In the genomic region with DNA sequence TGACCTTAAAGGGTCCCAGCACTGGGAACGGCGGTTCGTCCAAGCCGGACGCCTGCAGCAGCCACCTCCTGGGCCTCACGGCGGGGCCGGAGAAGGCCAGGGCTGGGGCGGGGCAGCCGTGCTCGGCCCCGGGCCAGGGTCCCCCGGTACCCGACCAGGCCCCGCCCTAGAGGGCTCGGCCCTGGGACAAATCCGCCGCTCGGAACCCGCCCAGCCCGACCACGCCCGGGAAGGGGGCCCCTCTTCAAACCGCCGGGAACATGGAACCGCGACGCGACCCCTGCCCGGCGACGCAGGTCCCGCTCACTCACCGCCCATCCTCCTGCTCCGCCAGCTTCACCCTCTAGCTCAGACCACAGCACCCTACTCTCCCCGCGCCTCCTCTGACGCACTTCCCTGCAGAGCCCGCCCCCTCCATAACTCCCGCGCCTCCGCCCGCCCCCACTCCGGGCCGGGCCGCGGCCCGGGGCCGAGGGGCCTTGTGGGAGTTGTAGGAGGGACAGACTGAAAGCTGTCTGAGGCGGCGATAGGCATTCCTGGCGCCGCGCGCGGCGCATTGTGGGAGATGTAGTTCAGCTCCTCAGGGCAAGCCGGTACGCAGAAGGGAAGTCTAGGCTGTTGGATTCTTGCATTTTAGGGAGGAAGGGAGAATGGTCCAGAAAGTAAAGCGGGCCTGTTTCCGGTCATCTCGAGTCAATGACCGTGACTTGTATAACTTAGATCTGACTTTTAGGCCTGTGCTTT, we compare ENCODE assay signal across 8 cellular contexts. TPM values are rescaled to one million over a fixed set of nuclear protein-coding genes. Genes with fewer than 3 reads are reported as not detected.
DNase-seq lines count a peak whose midpoint lies in the region; ATAC-seq and TF ChIP-seq lines count a peak whose summit lies in the region.

A gene (minus strand): TSS at position 365 of the 744 bp plus-strand sequence. CDS start 1,478 bp downstream, outside the sequence.

- TF ChIP-seq EP300 in gastroesophageal sphincter (IDR thresholded peaks at IDR 0.05): no peak

- ATAC-seq in gastroesophageal sphincter: peak; percentile 99

- no peaks in the 10 kb centered on the region for H3K9me3 ChIP-seq in SK-N-MC (ENCODE audit: low read depth, low read length)
- no peaks in the 10 kb centered on the region for H3K9me3 ChIP-seq in gastroesophageal sphincter
- no peaks in the 10 kb centered on the region for H3K9me3 ChIP-seq in neutrophil

- H3K4me1 Mint-ChIP-seq in HFFc6 (ENCODE audit: low read depth): peaks cover 31% of the 10 kb centered on the region
- peaks cover 72% of the 10 kb centered on the region for H3K4me1 Mint-ChIP-seq in activated naive CD4-positive, alpha-beta T cell treated with anti-CD3 and anti-CD28 coated beads, Interleukin-2, amount 10 ng/mL, durations not matched to agents 7 days and 5 days

- peaks cover 8% of the 10 kb centered on the region; the same call in 1 of the 2 replicates for H3K36me3 Mint-ChIP-seq in HFFc6 (ENCODE audit: low read depth)
- peaks cover 72% of the 10 kb centered on the region for H3K36me3 Mint-ChIP-seq in activated naive CD4-positive, alpha-beta T cell treated with anti-CD3 and anti-CD28 coated beads, Interleukin-2, amount 10 ng/mL, durations not matched to agents 7 days and 5 days

- CTCF ChIA-PET in activated naive CD4-positive, alpha-beta T cell treated with anti-CD3 and anti-CD28 coated beads, Interleukin-2, amount 10 ng/mL, durations not matched to agents 7 days and 5 days (lab: Charles Lee): interaction anchor here (0.8 to 1.5 kb wide), 3 partner anchors 34 to 52 kb away, joined by 3 read pairs; no protein-coding TSS in a partner anchor

- WGBS in gastroesophageal sphincter (ENCODE audit: low coverage in 1 of 2), 2 donors: 0% methylated on average over 2 to 4 of the region's 63 CpGs

- no peak within 1 kb of the TSS for H3K27ac ChIP-seq in SK-N-MC
- peak within 1 kb of the TSS; percentile 85 to 99 (median 95) for H3K27ac ChIP-seq in gastroesophageal sphincter
- peak within 1 kb of the TSS; percentile 86 for H3K27ac ChIP-seq in neutrophil
- peak within 1 kb of the TSS; percentile 98 for H3K27ac ChIP-seq in substantia nigra (ENCODE audit: low read depth, low read length, poor library complexity, severe bottlenecking)

- DNase-seq in GM04503 (ENCODE audit: low read depth): peak; percentile 85
- DNase-seq in HFFc6: peak; percentile 92
- peak; percentile 96 for DNase-seq in NB4 (ENCODE audit: low read depth)
- peak; percentile 75 for DNase-seq in SK-N-MC (ENCODE audit: low read depth, low spot score)
- peak; percentile 97 for DNase-seq in activated naive CD4-positive, alpha-beta T cell treated with anti-CD3 and anti-CD28 coated beads, Interleukin-2, amount 10 ng/mL, durations not matched to agents 7 days and 5 days
- peak; percentile 82 to 99 (median 98) for DNase-seq in substantia nigra (lab: John Stamatoyannopoulos, UW)

- H3K36me3 ChIP-seq in SK-N-MC (ENCODE audit: insufficient read depth, low read length): peaks cover 34% of the 10 kb centered on the region
- H3K36me3 ChIP-seq in gastroesophageal sphincter: peaks cover 3 to 21% of the 10 kb centered on the region in 2 donors
- H3K36me3 ChIP-seq in neutrophil: peaks cover 17% of the 10 kb centered on the region

- TF ChIP-seq POLR2A in NB4 (IDR thresholded peaks at IDR 0.05; ENCODE audit: extremely low read depth, insufficient read length): peak; percentile 65
- TF ChIP-seq POLR2A in gastroesophageal sphincter (IDR thresholded peaks at IDR 0.05): peak; percentile 75 to 77

- H3K4me3 Mint-ChIP-seq in HFFc6: peak within 1 kb of the TSS; percentile 90
- peak within 1 kb of the TSS; percentile 92 for H3K4me3 Mint-ChIP-seq in activated naive CD4-positive, alpha-beta T cell treated with anti-CD3 and anti-CD28 coated beads, Interleukin-2, amount 10 ng/mL, durations not matched to agents 7 days and 5 days

- no peaks in the 10 kb centered on the region; the same call in 1 of the 2 replicates for H3K27me3 Mint-ChIP-seq in HFFc6 (ENCODE audit: insufficient read depth)
- H3K27me3 Mint-ChIP-seq in activated naive CD4-positive, alpha-beta T cell treated with anti-CD3 and anti-CD28 coated beads, Interleukin-2, amount 10 ng/mL, durations not matched to agents 7 days and 5 days: peaks cover 5% of the 10 kb centered on the region

- H3K4me3 ChIP-seq in NB4 (ENCODE audit: low read depth, low read length): peak within 1 kb of the TSS; percentile 96
- peak within 1 kb of the TSS; percentile 94 for H3K4me3 ChIP-seq in SK-N-MC
- peak within 1 kb of the TSS; percentile 65 to 68 for H3K4me3 ChIP-seq in gastroesophageal sphincter
- H3K4me3 ChIP-seq in neutrophil (ENCODE audit: low read depth in 1 of 2, low read length in 1 of 2): peak within 1 kb of the TSS; percentile 71 to 80

- no peaks in the 10 kb centered on the region for H3K9me3 Mint-ChIP-seq in HFFc6
- peaks cover 11% of the 10 kb centered on the region for H3K9me3 Mint-ChIP-seq in activated naive CD4-positive, alpha-beta T cell treated with anti-CD3 and anti-CD28 coated beads, Interleukin-2, amount 10 ng/mL, durations not matched to agents 7 days and 5 days

- TF ChIP-seq CTCF in HFFc6 (IDR thresholded peaks at IDR 0.05): no peak
- TF ChIP-seq CTCF in NB4 (IDR thresholded peaks at IDR 0.05; ENCODE audit: low read depth, low read length): no peak
- no peak for TF ChIP-seq CTCF in gastroesophageal sphincter (IDR thresholded peaks at IDR 0.05)
- peak; percentile 44 for TF ChIP-seq CTCF in neutrophil (IDR thresholded peaks at IDR 0.05)

- peak within 1 kb of the TSS; percentile 99 for H3K27ac Mint-ChIP-seq in HFFc6
- peak within 1 kb of the TSS; percentile 99 for H3K27ac Mint-ChIP-seq in activated naive CD4-positive, alpha-beta T cell treated with anti-CD3 and anti-CD28 coated beads, Interleukin-2, amount 10 ng/mL, durations not matched to agents 7 days and 5 days

- H3K4me1 ChIP-seq in gastroesophageal sphincter (peaks cover 0 to 34% (median 6%) of the 10 kb centered on the region in 3 donors), neutrophil (ENCODE audit: control insufficient read depth in 1 of 2, insufficient read depth in 1 of 2, low read depth in 1 of 2, low read length in 1 of 2) (peaks cover 13 to 15% of the 10 kb centered on the region in 2 experiments)

- H3K27me3 ChIP-seq in gastroesophageal sphincter: no peaks in the 10 kb centered on the region
- H3K27me3 ChIP-seq in neutrophil: no peaks in the 10 kb centered on the region

- peak within 1 kb of the TSS; percentile 81 for H3K9ac ChIP-seq in SK-N-MC (ENCODE audit: insufficient read length)

RNA-seq across cellular contexts. Expression of the gene that starts here (rescaled TPM):
- total RNA-seq in HFFc6 (2021; fragmentation: NEBNext Ultra II Directional; extraction: Animal tissue kit (Norgen Biotek cat#: 25700)): 10 to 100 TPM; 41.4 to 52.3 (median 48.5) TPM
- 100 to 1,000 TPM; 117 to 228 (median 183) TPM for total RNA-seq in gastroesophageal sphincter
